16 cellular contexts compared by ENCODE assay signal in the genomic region with DNA sequence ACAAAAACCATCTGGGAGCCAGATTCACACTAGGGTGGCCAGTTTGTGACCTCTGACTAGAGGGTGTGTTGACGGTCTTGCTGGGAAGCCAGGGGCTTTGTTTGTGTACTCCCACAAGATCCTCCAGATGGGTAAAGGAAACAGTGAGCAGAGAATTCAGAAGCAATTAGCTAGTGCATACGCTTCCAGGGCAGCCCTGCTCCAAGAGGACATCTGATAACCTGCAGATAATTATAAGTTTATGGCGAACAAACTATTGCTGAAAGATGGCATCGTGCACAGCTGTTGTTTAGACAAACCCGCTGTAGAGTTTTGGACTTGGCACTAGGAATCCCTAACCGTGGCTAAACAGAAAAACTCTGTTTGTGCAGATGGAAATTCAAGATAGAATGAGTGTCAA.
DNase-seq lines count a peak whose midpoint lies in the region; ATAC-seq, FAIRE-seq and TF ChIP-seq lines count a peak whose summit lies in the region.
"Had no signal": no experiment of that assay in that cellular context is flagged by ENCODE, and none has a peak within 500 bp of the region (broad histone marks: within the 10 kb centered on the region; RNA-seq: fewer than 3 reads in every experiment).

No MANE protein-coding gene starts in this region.

- no peak for TF ChIP-seq EP300 in esophagus muscularis mucosa (IDR thresholded peaks at IDR 0.05)

- WGBS in esophagus muscularis mucosa = 36% methylated on average over 6 of the region's 6 CpGs

- DNase-seq in HTR-8/SVneo (ENCODE audit: insufficient read length, low spot score) (peak; percentile 45), NCI-H524 treated with DMSO at 0.1 percent for 48 hours (lab: John Stamatoyannopoulos, UW) (peak; percentile 75), endothelial cell of umbilical vein (ENCODE audit: low read depth, low spot score) (peak; percentile 79), osteocyte (ENCODE audit: extremely low spot score, unreplicated experiment) (no peak), esophagus muscularis mucosa (ENCODE audit: extremely low spot score) (no peak), cerebellar cortex (ENCODE audit: low spot score) (no peak)
- DNase-seq: activated CD4-positive, alpha-beta T cell treated with anti-CD3 and anti-CD28 coated beads for 48 hours; body of pancreas; CD8-positive, alpha-beta T cell; NCI-H1436; stimulated activated CD4-positive, alpha-beta T cell treated with anti-CD3 and anti-CD28 coated beads, Interleukin-15, amount 100 ng/mL, for 24 hours; T-helper 17 cell; tibial artery had no signal

- peaks cover 2% of the 10 kb centered on the region for H3K36me3 Mint-ChIP-seq in osteocyte (ENCODE audit: unreplicated experiment)
- H3K36me3 Mint-ChIP-seq: CD8-positive, alpha-beta T cell had no signal

- no peak overlapping the region for H3K4me3 Mint-ChIP-seq in osteocyte (ENCODE audit: unreplicated experiment)
- H3K4me3 Mint-ChIP-seq: CD8-positive, alpha-beta T cell; T-helper 17 cell had no signal

- H3K27ac Mint-ChIP-seq in osteocyte (ENCODE audit: unreplicated experiment) = peak overlapping the region; percentile 86
- H3K27ac Mint-ChIP-seq: CD8-positive, alpha-beta T cell; T-helper 17 cell had no signal

- no peaks in the 10 kb centered on the region for H4K20me1 ChIP-seq in endothelial cell of umbilical vein (replicated peaks; ENCODE audit: control insufficient read depth, extremely low read depth, insufficient read depth, low read length)

- intact Hi-C loops in endothelial cell of umbilical vein (cut with micrococcal nuclease) = no loop called here
- intact Hi-C loops in esophagus muscularis mucosa (cut with DNase I) = no loop called here

- H2AFZ ChIP-seq in endothelial cell of umbilical vein (ENCODE audit: low read depth, low read length) = no peak overlapping the region
- H2AFZ ChIP-seq: parathyroid adenoma had no signal

- ATAC-seq in HG03469 (IDR thresholded peaks at IDR 0.05; ENCODE audit: unreplicated experiment) = no peak
- ATAC-seq in HG02678 (IDR thresholded peaks at IDR 0.05; ENCODE audit: unreplicated experiment) = no peak
- ATAC-seq: body of pancreas; CD8-positive, alpha-beta T cell; T-helper 17 cell had no signal

- no peak overlapping the region for H3K4me2 ChIP-seq in endothelial cell of umbilical vein (ENCODE audit: insufficient read depth, low read length)

- H3K27ac ChIP-seq in endothelial cell of umbilical vein (ENCODE audit: insufficient read depth, low read depth, low read length) (no peak overlapping the region), esophagus muscularis mucosa (replicated peaks in 1 of 4) (no peak overlapping the region)
- H3K27ac ChIP-seq: body of pancreas, parathyroid adenoma, tibial artery had no signal

- dilution Hi-C loops in endothelial cell of umbilical vein (cut with MboI; ENCODE audit: extremely low pct_ligation_motif_present, low sequenced_read_pairs) = no loop called here

- TF ChIP-seq CTCF in endothelial cell of umbilical vein (IDR thresholded peaks at IDR 0.05; ENCODE audit: extremely low read depth in 1 of 2, insufficient read depth in 1 of 2, low read depth in 1 of 2, low read length in 2 of 2) = no peak
- no peak for TF ChIP-seq CTCF in osteocyte (IDR thresholded peaks at IDR 0.05)
- no peak for TF ChIP-seq CTCF in esophagus muscularis mucosa (IDR thresholded peaks at IDR 0.05)

- no peaks in the 10 kb centered on the region for H3K79me2 ChIP-seq in endothelial cell of umbilical vein (ENCODE audit: control insufficient read depth, insufficient read depth, low read length)
- H3K79me2 ChIP-seq: parathyroid adenoma had no signal

- H3K4me3 ChIP-seq in endothelial cell of umbilical vein (replicated peaks in 1 of 3; ENCODE audit: insufficient read depth in 1 of 3, low read depth in 1 of 3, low read length in 3 of 3) (no peak overlapping the region), esophagus muscularis mucosa (no peak overlapping the region)
- H3K4me3 ChIP-seq: body of pancreas, tibial artery had no signal

- POLR2A ChIA-PET in endothelial cell of umbilical vein (lab: Charles Lee) = no interaction called here

- peaks cover 59% of the 10 kb centered on the region for H3K4me1 Mint-ChIP-seq in osteocyte (ENCODE audit: unreplicated experiment)
- H3K4me1 Mint-ChIP-seq: T-helper 17 cell had no signal

- no peak for FAIRE-seq in HTR-8/SVneo (lab: Jason Lieb, UNC)
- FAIRE-seq in endothelial cell of umbilical vein (lab: Jason Lieb, UNC) = no peak

- H3K27me3 ChIP-seq in endothelial cell of umbilical vein (ENCODE audit: control insufficient read depth in 2 of 2, insufficient read depth in 2 of 2, low read length in 2 of 2) (no peaks in the 10 kb centered on the region), esophagus muscularis mucosa (no peaks in the 10 kb centered on the region)
- H3K27me3 ChIP-seq: body of pancreas, tibial artery had no signal

- BruUV-seq in endothelial cell of umbilical vein (replicated peaks; lab: Mats Ljungman, UMichigan) = no TSS peak

- H3K36me3 ChIP-seq in endothelial cell of umbilical vein (ENCODE audit: control insufficient read depth in 2 of 2, extremely low read depth in 1 of 2, insufficient read depth in 2 of 2, low read length in 2 of 2) (no peaks in the 10 kb centered on the region), esophagus muscularis mucosa (no peaks in the 10 kb centered on the region)
- H3K36me3 ChIP-seq: tibial artery had no signal

- no peaks in the 10 kb centered on the region for H3K9me1 ChIP-seq in endothelial cell of umbilical vein (replicated peaks; ENCODE audit: control insufficient read depth, extremely low read depth, insufficient read depth, low read length)

- CTCF ChIA-PET in endothelial cell of umbilical vein (lab: Charles Lee) = interaction anchor here (1.0 to 1.5 kb wide), 3 partner anchors 9 to 395 kb away, joined by 3 to 4 read pairs (median 4); no protein-coding TSS in a partner anchor

- no peak overlapping the region for H3K9ac ChIP-seq in endothelial cell of umbilical vein (replicated peaks; ENCODE audit: extremely low read depth, insufficient read depth, low read length)
- H3K9ac ChIP-seq: parathyroid adenoma had no signal

- TF ChIP-seq POLR2A in endothelial cell of umbilical vein (IDR thresholded peaks at IDR 0.05; ENCODE audit: low read depth, low read length) (no peak), esophagus muscularis mucosa (IDR thresholded peaks at IDR 0.05; ENCODE audit: low read depth) (no peak)

- H3K4me1 ChIP-seq in endothelial cell of umbilical vein (ENCODE audit: control insufficient read depth, extremely low read depth, insufficient read depth, low read length) (peaks cover 7% of the 10 kb centered on the region), esophagus muscularis mucosa (peaks cover 0 to 13% (median 4%) of the 10 kb centered on the region in 4 donors)
- H3K4me1 ChIP-seq: body of pancreas, parathyroid adenoma had no signal

- H3K9me3 Mint-ChIP-seq in osteocyte (ENCODE audit: unreplicated experiment) = peaks cover 6% of the 10 kb centered on the region
- H3K9me3 Mint-ChIP-seq: CD8-positive, alpha-beta T cell had no signal

- H3K27me3 Mint-ChIP-seq in osteocyte (ENCODE audit: unreplicated experiment) = no peaks in the 10 kb centered on the region
- H3K27me3 Mint-ChIP-seq: T-helper 17 cell had no signal

- no peaks in the 10 kb centered on the region for H3K9me3 ChIP-seq in endothelial cell of umbilical vein (replicated peaks; ENCODE audit: control insufficient read depth, insufficient read depth, low read length)
- H3K9me3 ChIP-seq in esophagus muscularis mucosa = no peaks in the 10 kb centered on the region
- H3K9me3 ChIP-seq: body of pancreas had no signal

TF ChIP-seq in endothelial cell of umbilical vein, 7 proteins besides CTCF, POLR2A, EP300 and RAD21:
- TF ChIP-seq FOS (IDR thresholded peaks at IDR 0.05; ENCODE audit: borderline replicate concordance, insufficient read depth, low read length) (no peak), POLR2AphosphoS5 (IDR thresholded peaks at IDR 0.05; ENCODE audit: insufficient read depth, low read depth, low read length) (no peak), EZH2 (IDR thresholded peaks at IDR 0.05; ENCODE audit: borderline replicate concordance, low read depth, low read length, severe bottlenecking) (no peak), JUN (IDR thresholded peaks at IDR 0.05; ENCODE audit: borderline replicate concordance, insufficient read depth, insufficient read length, low read depth) (no peak), GATA2 (IDR thresholded peaks at IDR 0.05; ENCODE audit: insufficient read depth, insufficient read length, low read depth, low read length) (no peak), MYC (IDR thresholded peaks at IDR 0.05; ENCODE audit: low read depth, low read length) (no peak)
- TF ChIP-seq, protein P1, sequence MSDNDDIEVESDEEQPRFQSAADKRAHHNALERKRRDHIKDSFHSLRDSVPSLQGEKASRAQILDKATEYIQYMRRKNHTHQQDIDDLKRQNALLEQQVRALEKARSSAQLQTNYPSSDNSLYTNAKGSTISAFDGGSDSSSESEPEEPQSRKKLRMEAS (IDR thresholded peaks at IDR 0.05; ENCODE audit: insufficient read depth, insufficient read length) = no peak

Comparison
In these comparisons a context has a peak if more than half of its experiments do, and no peak if none do; other contexts are left out.
1. DNase-seq: peak in HTR-8/SVneo (single experiment), NCI-H524 treated with DMSO at 0.1 percent for 48 hours (single experiment) and endothelial cell of umbilical vein (single experiment); none in osteocyte (single experiment), esophagus muscularis mucosa (single experiment) and cerebellar cortex (single experiment).